ENCODE assay signal across 21 cellular contexts in genomic region chr1:199287632-199288031, GRCh38.
DNase-seq lines count a peak whose midpoint lies in the region; ATAC-seq and TF ChIP-seq lines count a peak whose summit lies in the region.
"Had no signal": no experiment of that assay in that cellular context is flagged by ENCODE, and none has a peak within 500 bp of the region (broad histone marks: within the 10 kb centered on the region; RNA-seq: fewer than 3 reads in every experiment).

No MANE protein-coding gene starts in this region.

- peak; percentile 39 for TF ChIP-seq CTCF in DND-41 (IDR thresholded peaks at IDR 0.05; ENCODE audit: borderline replicate concordance, extremely low read depth, low read length, poor library complexity, severe bottlenecking)
- TF ChIP-seq CTCF in HCT116 (IDR thresholded peaks at IDR 0.05 in 2 of 3, conservative IDR thresholded peaks at IDR 0.05 in 1 of 3; ENCODE audit: borderline replicate concordance in 1 of 3, insufficient read depth in 1 of 3, low read depth in 2 of 3, low read length in 2 of 3) = no peak
- TF ChIP-seq CTCF in fibroblast of the aortic adventitia (IDR thresholded peaks at IDR 0.05; ENCODE audit: insufficient read depth, low read length) = peak; percentile 33

- H3K9ac ChIP-seq in DND-41 (ENCODE audit: low read depth, low read length) (no peak overlapping the region), HCT116 (ENCODE audit: low read length) (no peak overlapping the region)

- H3K36me3 ChIP-seq in DND-41 (ENCODE audit: insufficient read depth, low read length) (no peaks in the 10 kb centered on the region), HCT116 (ENCODE audit: control insufficient read depth in 1 of 2, insufficient read depth in 2 of 2, low read length in 2 of 2) (no peaks in the 10 kb centered on the region)
- H3K36me3 ChIP-seq in effector memory CD4-positive, alpha-beta T cell (ENCODE audit: control insufficient read depth, insufficient read depth, low read length) = no peaks in the 10 kb centered on the region
- H3K36me3 ChIP-seq: tibial nerve had no signal

- H2AFZ ChIP-seq in DND-41 (ENCODE audit: low read depth, low read length) (no peak overlapping the region), HCT116 (ENCODE audit: low read depth, low read length, poor library complexity, severe bottlenecking) (no peak overlapping the region)

- BruUV-seq in HCT116 (replicated peaks; lab: Mats Ljungman, UMichigan) = no TSS peak

- POLR2A ChIA-PET in HCT116 (lab: Charles Lee) = no interaction called here

- no peaks in the 10 kb centered on the region; the same call in 1 of the 2 replicates for H3K9me2 ChIP-seq in HCT116 (ENCODE audit: insufficient read depth)

- H3K4me2 ChIP-seq in DND-41 (ENCODE audit: insufficient read depth, low read length) (no peak overlapping the region), HCT116 (ENCODE audit: low read length) (no peak overlapping the region)
- H3K4me2 ChIP-seq: smooth muscle cell had no signal

- H4K20me1 ChIP-seq in DND-41 (ENCODE audit: insufficient read depth, low read length) = no peaks in the 10 kb centered on the region
- no peaks in the 10 kb centered on the region for H4K20me1 ChIP-seq in HCT116 (ENCODE audit: insufficient read depth)

- H3K27me3 ChIP-seq in DND-41 (ENCODE audit: insufficient read depth, low read length, poor library complexity) = no peaks in the 10 kb centered on the region
- no peaks in the 10 kb centered on the region for H3K27me3 ChIP-seq in HCT116 (ENCODE audit: insufficient read depth, low read length)
- H3K27me3 ChIP-seq in effector memory CD4-positive, alpha-beta T cell (replicated peaks; ENCODE audit: control insufficient read depth, insufficient read depth, low read length, poor library complexity, severe bottlenecking) = no peaks in the 10 kb centered on the region
- H3K27me3 ChIP-seq: tibial nerve had no signal

- H3K79me2 ChIP-seq in DND-41 (ENCODE audit: insufficient read depth, low read length) (no peaks in the 10 kb centered on the region), HCT116 (ENCODE audit: insufficient read depth, low read length) (no peaks in the 10 kb centered on the region)

- RAD21 ChIA-PET in HCT116 (lab: Charles Lee; ENCODE audit: low non-redundant PET in 1 of 2, low total read pairs in 2 of 2, uncharacterized antibody in 2 of 2, unreplicated experiment in 2 of 2) = no interaction called here

- H3K9me3 ChIP-seq in DND-41 (ENCODE audit: insufficient read depth, low read length, severe bottlenecking) (no peaks in the 10 kb centered on the region), HCT116 (ENCODE audit: control insufficient read depth in 1 of 2, insufficient read depth in 1 of 2, low read depth in 1 of 2, low read length in 2 of 2) (no peaks in the 10 kb centered on the region)
- H3K9me3 ChIP-seq in effector memory CD4-positive, alpha-beta T cell (ENCODE audit: control insufficient read depth, low read length) = no peaks in the 10 kb centered on the region
- H3K9me3 ChIP-seq: tibial nerve had no signal

- in situ Hi-C loops in SK-MEL-5 (cut with HindIII; ENCODE audit: low pct_unique_long_range_greater_than_20kb, low sequenced_read_pairs) = no loop called here

- no peak for TF ChIP-seq POLR2A in HCT116 (IDR thresholded peaks at IDR 0.05; ENCODE audit: borderline replicate concordance, extremely low read depth, insufficient read depth, insufficient read length)

- H3K4me3 ChIP-seq in DND-41 (ENCODE audit: low read depth in 1 of 2, low read length in 2 of 2) = no peak overlapping the region
- no peak overlapping the region for H3K4me3 ChIP-seq in HCT116 (replicated peaks in 1 of 2; ENCODE audit: low read depth in 1 of 2, low read length in 2 of 2)
- no peak overlapping the region for H3K4me3 ChIP-seq in fibroblast of the aortic adventitia (ENCODE audit: low read depth, low read length)
- H3K4me3 ChIP-seq in effector memory CD4-positive, alpha-beta T cell (ENCODE audit: insufficient read depth, low read depth, low read length, poor library complexity, severe bottlenecking) = no peak overlapping the region
- H3K4me3 ChIP-seq: smooth muscle cell, tibial nerve had no signal

- H3K27ac ChIP-seq in DND-41 (ENCODE audit: low read length) (no peak overlapping the region), HCT116 (ENCODE audit: low read depth, low read length) (no peak overlapping the region)
- no peak overlapping the region for H3K27ac ChIP-seq in effector memory CD4-positive, alpha-beta T cell (ENCODE audit: insufficient read depth, low read length, poor library complexity, severe bottlenecking)
- H3K27ac ChIP-seq: tibial nerve had no signal

- DNase-seq in DND-41 = no peak
- no peak for DNase-seq in HCT116 (ENCODE audit: low read depth, low spot score)
- peak; percentile 2 for DNase-seq in SK-MEL-5 (ENCODE audit: low read depth, low spot score)
- DNase-seq in fibroblast of the aortic adventitia (ENCODE audit: low read depth) = peak; percentile 55
- DNase-seq in effector memory CD4-positive, alpha-beta T cell = no peak
- DNase-seq in SHP77 (lab: John Stamatoyannopoulos, UW) = no peak
- DNase-seq: activated CD4-positive, alpha-beta T cell treated with anti-CD3 and anti-CD28 coated beads, Interleukin-2, amount 50 U/mL, for 1 hour; activated gamma-delta T cell treated with Interleukin-2 at 50 U/mL for 16 hours; amniotic stem cell; CD8-positive, alpha-beta memory T cell; DMS79; effector CD4-positive, alpha-beta T cell; Karpas-422; NCI-H1417; NCI-H2107; NCI-H524 treated with DMSO at 0.1 percent for 48 hours; Right ventricle myocardium superior; stimulated activated CD4-positive, alpha-beta T cell treated with anti-CD3 and anti-CD28 coated beads, Interleukin-4, amount 100 ng/mL, for 1 hour had no signal

- no peak for TF ChIP-seq RAD21 in HCT116 (IDR thresholded peaks at IDR 0.05; ENCODE audit: low read depth)

- no peak for ATAC-seq in DND-41 (ENCODE audit: insufficient read depth, low read depth)
- peak; percentile 42; the same call in 1 of the 2 replicates for ATAC-seq in HCT116
- ATAC-seq in GM18858 (IDR thresholded peaks at IDR 0.05; ENCODE audit: unreplicated experiment) = no peak

- H3K4me1 ChIP-seq in DND-41 (ENCODE audit: insufficient read depth, low read length) (peaks cover 41% of the 10 kb centered on the region), HCT116 (ENCODE audit: control insufficient read depth in 1 of 2, insufficient read depth in 2 of 2, low read length in 2 of 2) (no peaks in the 10 kb centered on the region)
- no peaks in the 10 kb centered on the region for H3K4me1 ChIP-seq in effector memory CD4-positive, alpha-beta T cell (ENCODE audit: control insufficient read depth, insufficient read depth, low read length, poor library complexity, severe bottlenecking)

- intact Hi-C loops in HCT116 (cut with micrococcal nuclease) = no loop called here

- CTCF ChIA-PET in HCT116 (lab: Charles Lee) = no interaction called here

TF ChIP-seq in HCT116, 20 proteins besides CTCF, POLR2A, EP300 and RAD21 (continues in another document):
- TF ChIP-seq CBX3 (IDR thresholded peaks at IDR 0.05; ENCODE audit: low read depth) = no peak
- no peak for TF ChIP-seq CEBPB (IDR thresholded peaks at IDR 0.05; ENCODE audit: low read depth)
- no peak for TF ChIP-seq MAX (IDR thresholded peaks at IDR 0.05)
- no peak for TF ChIP-seq SIN3A (IDR thresholded peaks at IDR 0.05; ENCODE audit: low read depth)
- no peak for TF ChIP-seq EZH2 (IDR thresholded peaks at IDR 0.05)
- TF ChIP-seq EGR1 (IDR thresholded peaks at IDR 0.05; ENCODE audit: low read depth) = no peak
- TF ChIP-seq POLR2AphosphoS5 (IDR thresholded peaks at IDR 0.05; ENCODE audit: low read depth, low read length) = no peak
- no peak for TF ChIP-seq ZFX (IDR thresholded peaks at IDR 0.05)
- TF ChIP-seq JUND (IDR thresholded peaks at IDR 0.05) = no peak
- no peak for TF ChIP-seq SRF (IDR thresholded peaks at IDR 0.05; ENCODE audit: low read depth)
- no peak for TF ChIP-seq FOSL1 (IDR thresholded peaks at IDR 0.05; ENCODE audit: low read depth)
- TF ChIP-seq, protein P1, sequence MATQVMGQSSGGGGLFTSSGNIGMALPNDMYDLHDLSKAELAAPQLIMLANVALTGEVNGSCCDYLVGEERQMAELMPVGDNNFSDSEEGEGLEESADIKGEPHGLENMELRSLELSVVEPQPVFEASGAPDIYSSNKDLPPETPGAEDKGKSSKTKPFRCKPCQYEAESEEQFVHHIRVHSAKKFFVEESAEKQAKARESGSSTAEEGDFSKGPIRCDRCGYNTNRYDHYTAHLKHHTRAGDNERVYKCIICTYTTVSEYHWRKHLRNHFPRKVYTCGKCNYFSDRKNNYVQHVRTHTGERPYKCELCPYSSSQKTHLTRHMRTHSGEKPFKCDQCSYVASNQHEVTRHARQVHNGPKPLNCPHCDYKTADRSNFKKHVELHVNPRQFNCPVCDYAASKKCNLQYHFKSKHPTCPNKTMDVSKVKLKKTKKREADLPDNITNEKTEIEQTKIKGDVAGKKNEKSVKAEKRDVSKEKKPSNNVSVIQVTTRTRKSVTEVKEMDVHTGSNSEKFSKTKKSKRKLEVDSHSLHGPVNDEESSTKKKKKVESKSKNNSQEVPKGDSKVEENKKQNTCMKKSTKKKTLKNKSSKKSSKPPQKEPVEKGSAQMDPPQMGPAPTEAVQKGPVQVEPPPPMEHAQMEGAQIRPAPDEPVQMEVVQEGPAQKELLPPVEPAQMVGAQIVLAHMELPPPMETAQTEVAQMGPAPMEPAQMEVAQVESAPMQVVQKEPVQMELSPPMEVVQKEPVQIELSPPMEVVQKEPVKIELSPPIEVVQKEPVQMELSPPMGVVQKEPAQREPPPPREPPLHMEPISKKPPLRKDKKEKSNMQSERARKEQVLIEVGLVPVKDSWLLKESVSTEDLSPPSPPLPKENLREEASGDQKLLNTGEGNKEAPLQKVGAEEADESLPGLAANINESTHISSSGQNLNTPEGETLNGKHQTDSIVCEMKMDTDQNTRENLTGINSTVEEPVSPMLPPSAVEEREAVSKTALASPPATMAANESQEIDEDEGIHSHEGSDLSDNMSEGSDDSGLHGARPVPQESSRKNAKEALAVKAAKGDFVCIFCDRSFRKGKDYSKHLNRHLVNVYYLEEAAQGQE (IDR thresholded peaks at IDR 0.05; ENCODE audit: low read depth) = no peak
- no peak for TF ChIP-seq TCF7L2 (IDR thresholded peaks at IDR 0.05; ENCODE audit: borderline replicate concordance, extremely low read depth, insufficient read depth, insufficient read length)
- TF ChIP-seq SP1 (IDR thresholded peaks at IDR 0.05; ENCODE audit: low read depth) = no peak

Comparison
In these comparisons a context has a peak if more than half of its experiments do, and no peak if none do; other contexts are left out.
1. DNase-seq: peak in SK-MEL-5 (single experiment) and fibroblast of the aortic adventitia (single experiment); none in DND-41 (single experiment), HCT116 (single experiment), effector memory CD4-positive, alpha-beta T cell (0 of 3) and SHP77 (0 of 2).
2. CTCF ChIP-seq: peak in DND-41 (single experiment) and fibroblast of the aortic adventitia (single experiment); none in HCT116 (0 of 3).